In the genomic region with DNA sequence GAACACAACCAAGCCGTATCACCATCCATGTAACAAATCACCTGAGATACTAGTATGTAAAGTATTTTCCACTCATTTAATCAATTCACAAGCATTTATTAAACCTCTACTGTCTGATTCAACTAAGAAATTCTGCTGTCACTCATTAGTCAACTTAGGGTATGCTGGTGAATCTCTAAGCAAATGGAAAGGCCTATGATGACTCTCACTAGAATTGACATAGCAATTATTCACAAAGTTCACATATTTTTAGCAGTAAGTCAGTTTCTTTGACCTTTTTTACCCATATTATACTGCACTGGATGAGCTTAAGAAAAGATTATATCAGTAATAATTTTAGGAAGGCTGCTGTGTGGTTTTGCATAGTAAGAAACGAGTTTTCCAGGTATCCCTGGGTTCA, we compare ENCODE assay signal across 1 cellular context.
TF ChIP-seq lines count a peak whose summit lies in the region.

No MANE protein-coding gene starts in this region.

TF ChIP-seq in SK-N-SH treated with all-trans-retinoic acid at 6 μM for 48 hours, 23 proteins besides CTCF, POLR2A, EP300 and RAD21 (continued from another document):
- TF ChIP-seq, protein P1, sequence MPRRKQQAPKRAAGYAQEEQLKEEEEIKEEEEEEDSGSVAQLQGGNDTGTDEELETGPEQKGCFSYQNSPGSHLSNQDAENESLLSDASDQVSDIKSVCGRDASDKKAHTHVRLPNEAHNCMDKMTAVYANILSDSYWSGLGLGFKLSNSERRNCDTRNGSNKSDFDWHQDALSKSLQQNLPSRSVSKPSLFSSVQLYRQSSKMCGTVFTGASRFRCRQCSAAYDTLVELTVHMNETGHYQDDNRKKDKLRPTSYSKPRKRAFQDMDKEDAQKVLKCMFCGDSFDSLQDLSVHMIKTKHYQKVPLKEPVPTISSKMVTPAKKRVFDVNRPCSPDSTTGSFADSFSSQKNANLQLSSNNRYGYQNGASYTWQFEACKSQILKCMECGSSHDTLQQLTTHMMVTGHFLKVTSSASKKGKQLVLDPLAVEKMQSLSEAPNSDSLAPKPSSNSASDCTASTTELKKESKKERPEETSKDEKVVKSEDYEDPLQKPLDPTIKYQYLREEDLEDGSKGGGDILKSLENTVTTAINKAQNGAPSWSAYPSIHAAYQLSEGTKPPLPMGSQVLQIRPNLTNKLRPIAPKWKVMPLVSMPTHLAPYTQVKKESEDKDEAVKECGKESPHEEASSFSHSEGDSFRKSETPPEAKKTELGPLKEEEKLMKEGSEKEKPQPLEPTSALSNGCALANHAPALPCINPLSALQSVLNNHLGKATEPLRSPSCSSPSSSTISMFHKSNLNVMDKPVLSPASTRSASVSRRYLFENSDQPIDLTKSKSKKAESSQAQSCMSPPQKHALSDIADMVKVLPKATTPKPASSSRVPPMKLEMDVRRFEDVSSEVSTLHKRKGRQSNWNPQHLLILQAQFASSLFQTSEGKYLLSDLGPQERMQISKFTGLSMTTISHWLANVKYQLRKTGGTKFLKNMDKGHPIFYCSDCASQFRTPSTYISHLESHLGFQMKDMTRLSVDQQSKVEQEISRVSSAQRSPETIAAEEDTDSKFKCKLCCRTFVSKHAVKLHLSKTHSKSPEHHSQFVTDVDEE (CRISPR knock-in tag; IDR thresholded peaks at IDR 0.05), result no peak
- TF ChIP-seq SNAI2 (CRISPR knock-in tag; IDR thresholded peaks at IDR 0.05) (no peak), OSR1 (CRISPR knock-in tag; IDR thresholded peaks at IDR 0.05) (no peak), BACH2 (CRISPR knock-in tag; IDR thresholded peaks at IDR 0.05; ENCODE audit: borderline replicate concordance) (no peak)
- TF ChIP-seq, protein P2, sequence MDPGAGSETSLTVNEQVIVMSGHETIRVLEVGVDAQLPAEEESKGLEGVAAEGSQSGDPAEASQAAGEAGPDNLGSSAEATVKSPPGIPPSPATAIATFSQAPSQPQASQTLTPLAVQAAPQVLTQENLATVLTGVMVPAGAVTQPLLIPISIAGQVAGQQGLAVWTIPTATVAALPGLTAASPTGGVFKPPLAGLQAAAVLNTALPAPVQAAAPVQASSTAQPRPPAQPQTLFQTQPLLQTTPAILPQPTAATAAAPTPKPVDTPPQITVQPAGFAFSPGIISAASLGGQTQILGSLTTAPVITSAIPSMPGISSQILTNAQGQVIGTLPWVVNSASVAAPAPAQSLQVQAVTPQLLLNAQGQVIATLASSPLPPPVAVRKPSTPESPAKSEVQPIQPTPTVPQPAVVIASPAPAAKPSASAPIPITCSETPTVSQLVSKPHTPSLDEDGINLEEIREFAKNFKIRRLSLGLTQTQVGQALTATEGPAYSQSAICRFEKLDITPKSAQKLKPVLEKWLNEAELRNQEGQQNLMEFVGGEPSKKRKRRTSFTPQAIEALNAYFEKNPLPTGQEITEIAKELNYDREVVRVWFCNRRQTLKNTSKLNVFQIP (CRISPR knock-in tag; IDR thresholded peaks at IDR 0.05; ENCODE audit: borderline replicate concordance, low read depth), result no peak
